1 cellular context compared by ENCODE assay signal in genomic region chr12:6852651-6853354, GRCh38.
A peak's percentile ranks its signal among the peaks of the same experiment; 100 is the strongest.
TF ChIP-seq lines count a peak whose summit lies in the region.

No MANE protein-coding gene starts in this region.

TF ChIP-seq in HepG2, 621 proteins besides CTCF, POLR2A, EP300 and RAD21:
- TF ChIP-seq ARNTL (CRISPR knock-in tag; IDR thresholded peaks at IDR 0.05) = 0 out of 2 replicates have a peak, but pooled peaks have one; percentile 6
- TF ChIP-seq PATZ1 (CRISPR knock-in tag; IDR thresholded peaks at IDR 0.05) = peak; percentile 12; the same call in 1 of the 2 replicates
- TF ChIP-seq CREB1 (IDR thresholded peaks at IDR 0.05) = no peak
- peak; percentile 45 for TF ChIP-seq CREB1 (CRISPR knock-in tag; IDR thresholded peaks at IDR 0.05)
- TF ChIP-seq CSRNP2 (CRISPR knock-in tag; conservative IDR thresholded peaks at IDR 0.05; ENCODE audit: low read depth) = no peak
- 0 out of 2 replicates have a peak, but pooled peaks have one; percentile 2 for TF ChIP-seq POGZ (CRISPR knock-in tag; IDR thresholded peaks at IDR 0.05)
- no peak for TF ChIP-seq AHDC1 (CRISPR knock-in tag; IDR thresholded peaks at IDR 0.05; ENCODE audit: borderline replicate concordance)
- 0 out of 2 replicates have a peak, but pooled peaks have one; percentile 16 for TF ChIP-seq ELF4 (CRISPR knock-in tag; IDR thresholded peaks at IDR 0.05; ENCODE audit: borderline replicate concordance)
- TF ChIP-seq ZNF607 (CRISPR knock-in tag; IDR thresholded peaks at IDR 0.05; ENCODE audit: borderline replicate concordance) = 0 out of 2 replicates have a peak, but pooled peaks have one; percentile 7
- 0 out of 2 replicates have a peak, but pooled peaks have one; percentile 3 for TF ChIP-seq HNF1B (CRISPR knock-in tag; IDR thresholded peaks at IDR 0.05)
- no peak for TF ChIP-seq SMARCE1 (IDR thresholded peaks at IDR 0.05; ENCODE audit: borderline replicate concordance)
- TF ChIP-seq HNF4G (IDR thresholded peaks at IDR 0.05; ENCODE audit: borderline replicate concordance, low read depth, low read length) = no peak; the same call in 1 of the 2 replicates
- 0 out of 2 replicates have a peak, but pooled peaks have one; percentile 15 for TF ChIP-seq HNF4G (CRISPR knock-in tag; IDR thresholded peaks at IDR 0.05; ENCODE audit: borderline replicate concordance, low read depth)
- TF ChIP-seq MAZ (IDR thresholded peaks at IDR 0.05; ENCODE audit: borderline replicate concordance, low read depth, low read length) = no peak
- TF ChIP-seq MAZ (CRISPR knock-in tag; IDR thresholded peaks at IDR 0.05; ENCODE audit: low read depth) = peak; percentile 3; the same call in 1 of the 2 replicates
- no peak for TF ChIP-seq SNAPC5 (CRISPR knock-in tag; IDR thresholded peaks at IDR 0.05; ENCODE audit: borderline replicate concordance)
- TF ChIP-seq TFE3 (CRISPR knock-in tag; IDR thresholded peaks at IDR 0.05) = 0 out of 2 replicates have a peak, but pooled peaks have one; percentile 9
- peak; percentile 5 for TF ChIP-seq ASH2L (IDR thresholded peaks at IDR 0.05; ENCODE audit: insufficient read length, low read depth, low read length)
- TF ChIP-seq ZNF33B (CRISPR knock-in tag; IDR thresholded peaks at IDR 0.05) = 0 out of 2 replicates have a peak, but pooled peaks have one; percentile 8
- TF ChIP-seq ZSCAN21 (CRISPR knock-in tag; IDR thresholded peaks at IDR 0.05; ENCODE audit: borderline replicate concordance) = peak; percentile 54; the same call in 1 of the 2 replicates
- peak; percentile 36; the same call in 1 of the 2 replicates for TF ChIP-seq TBX2 (CRISPR knock-in tag; IDR thresholded peaks at IDR 0.05; ENCODE audit: borderline replicate concordance)
- TF ChIP-seq ZNF839 (CRISPR knock-in tag; IDR thresholded peaks at IDR 0.05; ENCODE audit: borderline replicate concordance) = 0 out of 2 replicates have a peak, but pooled peaks have one; percentile 9
- TF ChIP-seq SAP130 (CRISPR knock-in tag; IDR thresholded peaks at IDR 0.05; ENCODE audit: low read depth) = peak; percentile 27; the same call in 1 of the 2 replicates
- TF ChIP-seq NR2C2 (CRISPR knock-in tag; IDR thresholded peaks at IDR 0.05; ENCODE audit: borderline replicate concordance) = peak; percentile 13
- TF ChIP-seq POGK (CRISPR knock-in tag; conservative IDR thresholded peaks at IDR 0.05) = no peak
- no peak for TF ChIP-seq ZNF605 (CRISPR knock-in tag; IDR thresholded peaks at IDR 0.05)
- TF ChIP-seq ZNF431 (CRISPR knock-in tag; IDR thresholded peaks at IDR 0.05; ENCODE audit: borderline replicate concordance, low read depth) = no peak
- TF ChIP-seq KDM5A (IDR thresholded peaks at IDR 0.05; ENCODE audit: borderline replicate concordance, low read length) = peak; percentile 26; the same call in 1 of the 2 replicates
- 0 out of 2 replicates have a peak, but pooled peaks have one; percentile 22 for TF ChIP-seq SIN3A (IDR thresholded peaks at IDR 0.05; ENCODE audit: borderline replicate concordance, low read depth, low read length)
- no peak for TF ChIP-seq NFATC3 (CRISPR knock-in tag; IDR thresholded peaks at IDR 0.05)
- TF ChIP-seq ZNF572 (CRISPR knock-in tag; IDR thresholded peaks at IDR 0.05) = 0 out of 2 replicates have a peak, but pooled peaks have one; percentile 2
- no peak; the same call in 1 of the 2 replicates for TF ChIP-seq SNAPC4 (CRISPR knock-in tag; IDR thresholded peaks at IDR 0.05)
TF ChIP-seq in HepG2: peak in this region for 20.
